Comparison of ENCODE assay signal across 4 cellular contexts in the genomic region with DNA sequence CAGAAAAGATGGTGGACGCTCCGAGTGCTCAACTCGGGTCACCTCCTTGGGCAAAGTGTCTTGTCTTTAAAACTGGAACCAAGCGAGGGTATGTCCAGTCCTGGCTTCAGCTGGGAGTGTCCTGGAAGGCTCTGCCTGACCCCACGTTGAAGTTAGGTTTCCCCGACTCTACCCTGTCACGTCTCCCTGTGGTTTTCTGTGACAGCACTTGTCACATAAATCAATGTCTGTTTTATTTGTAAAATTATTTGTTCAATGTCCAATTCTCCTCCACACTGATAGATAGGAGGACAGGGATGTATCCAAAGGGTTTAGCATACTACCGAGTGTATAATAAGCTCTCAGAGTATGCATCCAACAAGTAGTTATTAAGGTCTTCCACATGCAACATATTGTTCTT.
DNase-seq lines count a peak whose midpoint lies in the region; ATAC-seq, FAIRE-seq and TF ChIP-seq lines count a peak whose summit lies in the region.
"Not testable (repeated sequence)": the region's sequence is repeated elsewhere in the genome, so short reads cannot be mapped to it uniquely, and the experiment has no call there.

No MANE protein-coding gene starts in this region.

- H3K36me3 ChIP-seq in K562 (ENCODE audit: control insufficient read depth, insufficient read depth, low read length); bronchial epithelial cell (ENCODE audit: control insufficient read depth, insufficient read depth, low read length): not testable (repeated sequence)

- not testable (repeated sequence) for H3K9ac ChIP-seq in K562 (ENCODE audit: insufficient read depth in 1 of 2, low read depth in 2 of 2, low read length in 2 of 2)

- H3K4me1 ChIP-seq in K562 (replicated peaks in 1 of 2; ENCODE audit: control insufficient read depth in 2 of 2, insufficient read depth in 2 of 2, low read length in 2 of 2): not testable (repeated sequence)

- CTCF ChIA-PET in HEK293T (lab: Yijun Ruan, JAX); K562 (lab: Yijun Ruan, JAX; ENCODE audit: low intra/inter-chr PET ratio): not testable (repeated sequence)

- H4K20me1 ChIP-seq in K562 (replicated peaks; ENCODE audit: control insufficient read depth, insufficient read depth, low read length): not testable (repeated sequence)

- H3K4me3 Mint-ChIP-seq in neural crest cell: not testable (repeated sequence)

- not testable (repeated sequence) for H3K4me2 ChIP-seq in K562 (ENCODE audit: insufficient read depth, low read length)

- TF ChIP-seq POLR2A in K562 (conservative IDR thresholded peaks at IDR 0.05): not testable (repeated sequence)

- H3K79me2 ChIP-seq in K562 (ENCODE audit: control insufficient read depth, insufficient read depth, low read length): not testable (repeated sequence)

- in situ Hi-C loops in K562 (cut with MboI): not testable (repeated sequence)

- POLR2A ChIA-PET in HEK293T (lab: Yijun Ruan, JAX); K562 (lab: Yijun Ruan, JAX): not testable (repeated sequence)

- H3K27ac ChIP-seq in K562 (ENCODE audit: extremely low read depth, low read depth, low read length): not testable (repeated sequence)

- not testable (repeated sequence) for BruUV-seq in K562 (replicated peaks; lab: Mats Ljungman, UMichigan)

- H2AFZ ChIP-seq in K562 (ENCODE audit: low read depth, low read length): not testable (repeated sequence)

- intact Hi-C loops in K562 (cut with micrococcal nuclease): not testable (repeated sequence)

- ATAC-seq in K562: peak; percentile 30; the same call in 2 of the 3 replicates

- TF ChIP-seq EP300 in K562 (IDR thresholded peaks at IDR 0.05; ENCODE audit: low read length): not testable (repeated sequence)

- H3K9me3 Mint-ChIP-seq in neural crest cell: not testable (repeated sequence)

- not testable (repeated sequence) for H3K9me3 ChIP-seq in K562 (replicated peaks; ENCODE audit: control insufficient read depth, insufficient read depth, low read depth, low read length)

- not testable (repeated sequence) for H3K36me3 Mint-ChIP-seq in neural crest cell (ENCODE audit: low read depth)

- not testable (repeated sequence) for DNase-seq in HEK293T (ENCODE audit: extremely low spot score); K562 (ENCODE audit: extremely low read depth in 1 of 4, low spot score in 3 of 4); bronchial epithelial cell (ENCODE audit: low read depth); neural crest cell (ENCODE audit: low read depth, low spot score)

- peak overlapping the region; percentile 10 for H3K27ac Mint-ChIP-seq in neural crest cell (ENCODE audit: unreplicated experiment)

- H3K4me1 Mint-ChIP-seq in neural crest cell: not testable (repeated sequence)

- H3K9me1 ChIP-seq in K562 (ENCODE audit: control insufficient read depth, insufficient read depth, low read length): not testable (repeated sequence)

- H3K27me3 ChIP-seq in K562 (ENCODE audit: control insufficient read depth in 2 of 2, insufficient read depth in 2 of 2, low read length in 2 of 2); bronchial epithelial cell (ENCODE audit: control insufficient read depth, insufficient read depth, low read length): not testable (repeated sequence)

- TF ChIP-seq RAD21 in K562 (CRISPR knock-in tag; conservative IDR thresholded peaks at IDR 0.05 in 1 of 2, IDR thresholded peaks at IDR 0.05 in 1 of 2): not testable (repeated sequence)

- TF ChIP-seq CTCF in K562 (IDR thresholded peaks at IDR 0.05 in 2 of 3, conservative IDR thresholded peaks at IDR 0.05 in 1 of 3; ENCODE audit: insufficient read depth in 2 of 3, low read depth in 1 of 3, low read length in 3 of 3); bronchial epithelial cell (IDR thresholded peaks at IDR 0.05; ENCODE audit: insufficient read depth, low read length, severe bottlenecking); neural crest cell (conservative IDR thresholded peaks at IDR 0.05): not testable (repeated sequence)

- not testable (repeated sequence) for FAIRE-seq in K562 (lab: Jason Lieb, UNC)
- FAIRE-seq in bronchial epithelial cell (lab: Jason Lieb, UNC): peak; percentile 89

- not testable (repeated sequence) for H3K4me3 ChIP-seq in K562; bronchial epithelial cell (ENCODE audit: low read depth, low read length)

- not testable (repeated sequence) for H3K27me3 Mint-ChIP-seq in neural crest cell (ENCODE audit: low read depth)

- 5% methylated on average over 3 of the region's 8 CpGs for WGBS in K562 (ENCODE audit: insufficient coverage, low coverage, missing lambda C conversion rate)

TF ChIP-seq in HEK293T, 16 proteins besides CTCF, POLR2A, EP300 and RAD21:
- TF ChIP-seq, protein P1, sequence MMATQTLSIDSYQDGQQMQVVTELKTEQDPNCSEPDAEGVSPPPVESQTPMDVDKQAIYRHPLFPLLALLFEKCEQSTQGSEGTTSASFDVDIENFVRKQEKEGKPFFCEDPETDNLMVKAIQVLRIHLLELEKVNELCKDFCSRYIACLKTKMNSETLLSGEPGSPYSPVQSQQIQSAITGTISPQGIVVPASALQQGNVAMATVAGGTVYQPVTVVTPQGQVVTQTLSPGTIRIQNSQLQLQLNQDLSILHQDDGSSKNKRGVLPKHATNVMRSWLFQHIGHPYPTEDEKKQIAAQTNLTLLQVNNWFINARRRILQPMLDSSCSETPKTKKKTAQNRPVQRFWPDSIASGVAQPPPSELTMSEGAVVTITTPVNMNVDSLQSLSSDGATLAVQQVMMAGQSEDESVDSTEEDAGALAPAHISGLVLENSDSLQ (IDR thresholded peaks at IDR 0.05): peak; percentile 44; the same call in 1 of the 2 replicates

TF ChIP-seq in K562, 482 proteins besides CTCF, POLR2A, EP300 and RAD21:
- TF ChIP-seq, protein P2, sequence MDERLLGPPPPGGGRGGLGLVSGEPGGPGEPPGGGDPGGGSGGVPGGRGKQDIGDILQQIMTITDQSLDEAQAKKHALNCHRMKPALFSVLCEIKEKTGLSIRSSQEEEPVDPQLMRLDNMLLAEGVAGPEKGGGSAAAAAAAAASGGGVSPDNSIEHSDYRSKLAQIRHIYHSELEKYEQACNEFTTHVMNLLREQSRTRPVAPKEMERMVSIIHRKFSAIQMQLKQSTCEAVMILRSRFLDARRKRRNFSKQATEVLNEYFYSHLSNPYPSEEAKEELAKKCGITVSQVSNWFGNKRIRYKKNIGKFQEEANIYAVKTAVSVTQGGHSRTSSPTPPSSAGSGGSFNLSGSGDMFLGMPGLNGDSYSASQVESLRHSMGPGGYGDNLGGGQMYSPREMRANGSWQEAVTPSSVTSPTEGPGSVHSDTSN (CRISPR knock-in tag; IDR thresholded peaks at IDR 0.05; ENCODE audit: low read depth): not testable (repeated sequence)
- TF ChIP-seq, protein P2 (tag; conservative IDR thresholded peaks at IDR 0.05; ENCODE audit: low read depth): peak; percentile 52; the same call in 1 of the 2 replicates
- TF ChIP-seq, protein P1 (IDR thresholded peaks at IDR 0.05): peak; percentile 37
- TF ChIP-seq MEIS2 (IDR thresholded peaks at IDR 0.05; ENCODE audit: partially characterized antibody): peak; percentile 80
